9 cellular contexts compared by ENCODE assay signal in the genomic region with DNA sequence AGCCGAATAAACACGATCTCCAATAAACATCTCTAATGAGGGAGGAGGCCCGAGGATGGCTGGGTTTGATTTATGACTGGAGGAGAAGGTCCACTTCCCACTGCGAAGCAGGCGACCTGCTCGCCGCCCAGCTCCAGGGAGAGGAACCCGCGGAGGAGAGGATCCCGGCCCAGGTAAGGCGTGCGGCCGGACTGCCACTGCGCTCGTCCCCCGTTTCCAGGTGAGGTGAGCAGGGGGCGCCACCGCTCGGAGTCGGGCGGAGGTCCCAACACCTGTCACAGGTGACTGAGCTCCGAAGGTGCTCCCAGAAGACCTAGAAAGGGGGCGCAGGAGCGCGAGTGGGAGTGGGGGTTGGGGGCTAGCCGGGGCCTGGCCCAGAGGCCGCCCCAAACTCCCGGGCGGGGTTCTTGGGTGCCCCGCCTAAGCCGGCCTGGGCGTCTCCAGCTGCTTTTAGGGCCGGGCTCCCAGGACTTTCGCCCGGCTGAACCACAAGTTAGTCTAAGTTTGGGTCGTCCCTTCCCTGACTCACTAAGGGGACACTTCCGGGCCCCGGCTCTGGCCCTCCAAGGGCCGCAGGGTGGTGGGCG. TPM values are rescaled to one million over a fixed set of nuclear protein-coding genes. Genes with fewer than 3 reads are reported as not detected.
DNase-seq lines count a peak whose midpoint lies in the region; ATAC-seq and TF ChIP-seq lines count a peak whose summit lies in the region.
"Had no signal": no experiment of that assay in that cellular context is flagged by ENCODE, and none has a peak within 500 bp of the region (broad histone marks: within the 10 kb centered on the region; RNA-seq: fewer than 3 reads in every experiment).

No MANE protein-coding gene starts in this region.

- H3K4me3 ChIP-seq in AG04449 (ENCODE audit: low read depth, low read length) (peak overlapping the region; percentile 6), GM23338 (peak overlapping the region; percentile 71), astrocyte of the cerebellum (ENCODE audit: low read depth, low read length) (peak overlapping the region; percentile 89), gastroesophageal sphincter (peak overlapping the region in 1 of 2 donors; percentile 35)

- H3K27ac ChIP-seq in GM23338 (ENCODE audit: low read depth) = no peak overlapping the region
- no peak overlapping the region for H3K27ac ChIP-seq in gastroesophageal sphincter

- POLR2A ChIA-PET in AG04449 (lab: Yijun Ruan, JAX) = no interaction called here

- H3K4me2 ChIP-seq in GM23338 = peak overlapping the region; percentile 74

- TF ChIP-seq POLR2A in gastroesophageal sphincter (IDR thresholded peaks at IDR 0.05) = no peak

- H3K9me3 Mint-ChIP-seq in GM23338 = peaks cover 9% of the 10 kb centered on the region

- no peaks in the 10 kb centered on the region for H4K20me1 ChIP-seq in GM23338 (replicated peaks; ENCODE audit: insufficient read depth)

- no peaks in the 10 kb centered on the region for H3K79me2 ChIP-seq in GM23338 (replicated peaks; ENCODE audit: insufficient read depth)

- H3K36me3 ChIP-seq in GM23338 (ENCODE audit: insufficient read depth) (no peaks in the 10 kb centered on the region), gastroesophageal sphincter (no peaks in the 10 kb centered on the region)

- H3K9me3 ChIP-seq in gastroesophageal sphincter = peaks cover 0 to 7% (median 0%) of the 10 kb centered on the region in 3 donors

- no peak overlapping the region for H2AFZ ChIP-seq in GM23338

- CTCF ChIA-PET in AG04449 (lab: Yijun Ruan, JAX) = no interaction called here

- H3K9me2 ChIP-seq in GM23338 (ENCODE audit: insufficient read depth) = no peaks in the 10 kb centered on the region

- no peak for TF ChIP-seq CTCF in AG04449 (IDR thresholded peaks at IDR 0.05; ENCODE audit: insufficient read depth, low read length, missing control alignments)
- no peak for TF ChIP-seq CTCF in GM23338 (conservative IDR thresholded peaks at IDR 0.05; ENCODE audit: low read depth in 2 of 2)
- TF ChIP-seq CTCF in astrocyte of the cerebellum (IDR thresholded peaks at IDR 0.05; ENCODE audit: low read depth, low read length, missing control alignments) = no peak
- no peak for TF ChIP-seq CTCF in gastroesophageal sphincter (IDR thresholded peaks at IDR 0.05)

- 0% methylated on average over 3 to 4 of the region's 40 CpGs for WGBS in gastroesophageal sphincter (ENCODE audit: low coverage in 1 of 2), 2 donors

- H3K4me1 ChIP-seq in GM23338 (ENCODE audit: insufficient read depth) = peaks cover 79% of the 10 kb centered on the region
- peaks cover 0 to 71% (median 62%) of the 10 kb centered on the region in 3 donors for H3K4me1 ChIP-seq in gastroesophageal sphincter

- DNase-seq in AG04449 (ENCODE audit: low read depth, low spot score) (no peak), GM23338 (ENCODE audit: low spot score) (peak; percentile 60), astrocyte of the cerebellum (ENCODE audit: low read depth) (no peak), myocyte (ENCODE audit: low read depth) (peak; percentile 15), GF-D8 (lab: John Stamatoyannopoulos, UW) (no peak), inferior parietal cortex (ENCODE audit: extremely low spot score) (no peak)
- no peak for DNase-seq in stimulated activated CD4-positive, alpha-beta T cell treated with anti-CD3 and anti-CD28 coated beads, Interleukin-15, amount 100 ng/mL, for 24 hours
- DNase-seq: NCI-H510A treated with DMSO at 0.1 percent for 48 hours had no signal

- no peaks in the 10 kb centered on the region for H3K36me3 Mint-ChIP-seq in GM23338 (ENCODE audit: low read depth)

- H3K4me1 Mint-ChIP-seq in GM23338 = peaks cover 54% of the 10 kb centered on the region

- H3K27ac Mint-ChIP-seq in GM23338 = no peak overlapping the region

- peak overlapping the region; percentile 64 for H3K4me3 Mint-ChIP-seq in GM23338

- peaks cover 38% of the 10 kb centered on the region for H3F3A ChIP-seq in GM23338 (replicated peaks; ENCODE audit: low read depth)

- H3K27me3 ChIP-seq in GM23338 (ENCODE audit: insufficient read depth) (peaks cover 99% of the 10 kb centered on the region), gastroesophageal sphincter (peaks cover 100% of the 10 kb centered on the region)

- H3K27me3 Mint-ChIP-seq in GM23338 (ENCODE audit: insufficient read depth, low read depth, poor library complexity) = peaks cover 98% of the 10 kb centered on the region

- in situ Hi-C loops in astrocyte of the cerebellum (cut with HindIII; ENCODE audit: low sequenced_read_pairs) = no loop called here

- ATAC-seq in GM23338 (0 out of 3 replicates have a peak, but pooled peaks have one; percentile 0), gastroesophageal sphincter (no peak)

- TF ChIP-seq EP300 in gastroesophageal sphincter (IDR thresholded peaks at IDR 0.05) = no peak

TF ChIP-seq in GM23338, 12 proteins besides CTCF, POLR2A, EP300 and RAD21:
- TF ChIP-seq, protein P1, sequence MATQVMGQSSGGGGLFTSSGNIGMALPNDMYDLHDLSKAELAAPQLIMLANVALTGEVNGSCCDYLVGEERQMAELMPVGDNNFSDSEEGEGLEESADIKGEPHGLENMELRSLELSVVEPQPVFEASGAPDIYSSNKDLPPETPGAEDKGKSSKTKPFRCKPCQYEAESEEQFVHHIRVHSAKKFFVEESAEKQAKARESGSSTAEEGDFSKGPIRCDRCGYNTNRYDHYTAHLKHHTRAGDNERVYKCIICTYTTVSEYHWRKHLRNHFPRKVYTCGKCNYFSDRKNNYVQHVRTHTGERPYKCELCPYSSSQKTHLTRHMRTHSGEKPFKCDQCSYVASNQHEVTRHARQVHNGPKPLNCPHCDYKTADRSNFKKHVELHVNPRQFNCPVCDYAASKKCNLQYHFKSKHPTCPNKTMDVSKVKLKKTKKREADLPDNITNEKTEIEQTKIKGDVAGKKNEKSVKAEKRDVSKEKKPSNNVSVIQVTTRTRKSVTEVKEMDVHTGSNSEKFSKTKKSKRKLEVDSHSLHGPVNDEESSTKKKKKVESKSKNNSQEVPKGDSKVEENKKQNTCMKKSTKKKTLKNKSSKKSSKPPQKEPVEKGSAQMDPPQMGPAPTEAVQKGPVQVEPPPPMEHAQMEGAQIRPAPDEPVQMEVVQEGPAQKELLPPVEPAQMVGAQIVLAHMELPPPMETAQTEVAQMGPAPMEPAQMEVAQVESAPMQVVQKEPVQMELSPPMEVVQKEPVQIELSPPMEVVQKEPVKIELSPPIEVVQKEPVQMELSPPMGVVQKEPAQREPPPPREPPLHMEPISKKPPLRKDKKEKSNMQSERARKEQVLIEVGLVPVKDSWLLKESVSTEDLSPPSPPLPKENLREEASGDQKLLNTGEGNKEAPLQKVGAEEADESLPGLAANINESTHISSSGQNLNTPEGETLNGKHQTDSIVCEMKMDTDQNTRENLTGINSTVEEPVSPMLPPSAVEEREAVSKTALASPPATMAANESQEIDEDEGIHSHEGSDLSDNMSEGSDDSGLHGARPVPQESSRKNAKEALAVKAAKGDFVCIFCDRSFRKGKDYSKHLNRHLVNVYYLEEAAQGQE (IDR thresholded peaks at IDR 0.05; ENCODE audit: unreplicated experiment) = no peak
- TF ChIP-seq EZH2phosphoT487 (IDR thresholded peaks at IDR 0.05; ENCODE audit: unreplicated experiment) = peak; percentile 88
- TF ChIP-seq EZH2 (IDR thresholded peaks at IDR 0.05; ENCODE audit: low read depth, unreplicated experiment) = peak; percentile 93
- TF ChIP-seq NANOG (IDR thresholded peaks at IDR 0.05; ENCODE audit: borderline replicate concordance) = no peak

RNA-seq across cellular contexts. Expression of a gene that starts 5.4 kb away (rescaled TPM):
- 0.17 and 1.0 TPM in 2 replicates for total RNA-seq in GM23338 (2014; rRNA removed; shearing (Covaris generic))
- polyA plus RNA-seq in GM23338 (2016; fragmentation: Nextera tagmentation; extraction: Ambion mirVana) = 0.24 and 0.45 TPM in 2 replicates
- 0.05 and 1.3 TPM in 2 replicates for total RNA-seq in myocyte
- polyA plus RNA-seq in myocyte (2012) = 0.68 TPM
- total RNA-seq in gastroesophageal sphincter = 1 to 10 TPM in 1 of 4 donors, under 1 TPM in 3; 0.08 to 1.1 (median 0.55) TPM

Comparison
In these comparisons a context has a peak if more than half of its experiments do, and no peak if none do; other contexts are left out.
1. DNase-seq: peak in GM23338 (single experiment) and myocyte (single experiment); none in AG04449 (single experiment), astrocyte of the cerebellum (single experiment), stimulated activated CD4-positive, alpha-beta T cell treated with anti-CD3 and anti-CD28 coated beads, Interleukin-15, amount 100 ng/mL, for 24 hours (single experiment), GF-D8 (single experiment) and inferior parietal cortex (single experiment).